In genomic region chr7:157136372-157136771, GRCh38 we compare ENCODE assay signal across 7 cellular contexts. TPM values are rescaled to one million over a fixed set of nuclear protein-coding genes. Genes with fewer than 3 reads are reported as not detected.
DNase-seq lines count a peak whose midpoint lies in the region; ATAC-seq, FAIRE-seq and TF ChIP-seq lines count a peak whose summit lies in the region.

No MANE protein-coding gene starts in this region.

- H3K4me2 ChIP-seq in K562 (ENCODE audit: insufficient read depth, low read length): peak overlapping the region; percentile 40
- H3K4me2 ChIP-seq in neural progenitor cell: no peak overlapping the region

- intact Hi-C loops in K562 (cut with micrococcal nuclease) (loop anchor here (5.0 to 10.0 kb wide), 2 partner anchors 164 to 232 kb away; no protein-coding TSS in a partner anchor), dorsolateral prefrontal cortex (cut with DNase I) (loop anchor here (5.0 to 10.0 kb wide), 3 partner anchors 184 to 1332 kb away; partner anchors contain the start of gene DNAJB6 (in 1 of the 2))

- peak; percentile 23 to 37; a peak in 2 of 4 replicates for TF ChIP-seq RAD21 in K562 (CRISPR knock-in tag; conservative IDR thresholded peaks at IDR 0.05 in 1 of 2, IDR thresholded peaks at IDR 0.05 in 1 of 2)

- H4K20me1 ChIP-seq in K562 (replicated peaks; ENCODE audit: control insufficient read depth, insufficient read depth, low read length) (peaks cover 18% of the 10 kb centered on the region), neural progenitor cell (ENCODE audit: low read depth) (peaks cover 22% of the 10 kb centered on the region)

- H3K9me3 Mint-ChIP-seq in neural progenitor cell: no peaks in the 10 kb centered on the region

- 22% methylated on average over 4 of the region's 4 CpGs for WGBS in K562 (ENCODE audit: insufficient coverage, low coverage, missing lambda C conversion rate)

- BruUV-seq in K562 (replicated peaks; lab: Mats Ljungman, UMichigan): no TSS peak

- H3K4me3 Mint-ChIP-seq in neural progenitor cell: peak overlapping the region; percentile 21

- H3K27me3 Mint-ChIP-seq in neural progenitor cell (ENCODE audit: insufficient read depth, low read depth): peaks cover 4% of the 10 kb centered on the region

- CTCF ChIA-PET in K562 (lab: Yijun Ruan, JAX; ENCODE audit: low intra/inter-chr PET ratio): no interaction called here

- POLR2A ChIA-PET in K562 (lab: Yijun Ruan, JAX): interaction anchor here (1.1 to 2.1 kb wide), 2 partner anchors 13 to 18 kb away, joined by 5 to 7 read pairs; no protein-coding TSS in a partner anchor

- TF ChIP-seq CTCF in K562 (IDR thresholded peaks at IDR 0.05 in 2 of 3, conservative IDR thresholded peaks at IDR 0.05 in 1 of 3; ENCODE audit: insufficient read depth in 2 of 3, low read depth in 1 of 3, low read length in 3 of 3) (peak; percentile 10 to 39 (median 14); a peak in 3 of 6 replicates), neural progenitor cell (IDR thresholded peaks at IDR 0.05) (peak; percentile 13), dorsolateral prefrontal cortex (IDR thresholded peaks at IDR 0.05 in 54 of 56, conservative IDR thresholded peaks at IDR 0.05 in 2 of 56; ENCODE audit: low read depth in 1 of 56, partially characterized antibody in 56 of 56) (no peak)

- FAIRE-seq in K562 (lab: Jason Lieb, UNC): peak; percentile 59

- H3K9me3 ChIP-seq in K562 (replicated peaks; ENCODE audit: control insufficient read depth, insufficient read depth, low read depth, low read length) (no peaks in the 10 kb centered on the region), neural progenitor cell (ENCODE audit: low read depth) (no peaks in the 10 kb centered on the region)

- H3K27ac ChIP-seq in K562 (ENCODE audit: extremely low read depth, low read depth, low read length): peak overlapping the region; percentile 52
- no peak overlapping the region for H3K27ac ChIP-seq in neural progenitor cell
- H3K27ac ChIP-seq in dorsolateral prefrontal cortex: no peak overlapping the region

- H2AFZ ChIP-seq in K562 (ENCODE audit: low read depth, low read length): peak overlapping the region; percentile 85
- no peak overlapping the region for H2AFZ ChIP-seq in neural progenitor cell (replicated peaks)

- H3K27me3 ChIP-seq in K562 (ENCODE audit: control insufficient read depth in 2 of 2, insufficient read depth in 2 of 2, low read length in 2 of 2) (no peaks in the 10 kb centered on the region; a peak in 1 of 5 replicates), neural progenitor cell (peaks cover 3% of the 10 kb centered on the region), dorsolateral prefrontal cortex (peaks cover 0 to 5% (median 0%) of the 10 kb centered on the region in 45 donors)

- TF ChIP-seq POLR2A in K562 (conservative IDR thresholded peaks at IDR 0.05): no peak

- DNase-seq in GM04503 (ENCODE audit: low read depth) (peak; percentile 42), NCI-H2029 treated with DMSO at 0.1 percent for 48 hours (lab: John Stamatoyannopoulos, UW) (peak; percentile 93), K562 (ENCODE audit: extremely low read depth in 1 of 4, low spot score in 3 of 4) (peak in 2 of 4 experiments; percentile 41 to 65), neural progenitor cell (ENCODE audit: low spot score) (no peak), dorsolateral prefrontal cortex (no peak)

- H3K4me1 ChIP-seq in K562 (replicated peaks in 1 of 2; ENCODE audit: control insufficient read depth in 2 of 2, insufficient read depth in 2 of 2, low read length in 2 of 2) (peaks cover 21 to 24% of the 10 kb centered on the region in 2 experiments), neural progenitor cell (peaks cover 14% of the 10 kb centered on the region)

- in situ Hi-C loops in K562 (cut with MboI): no loop called here

- no peak for TF ChIP-seq EP300 in K562 (IDR thresholded peaks at IDR 0.05; ENCODE audit: low read length)

- no peak overlapping the region for H3K4me3 ChIP-seq in K562
- H3K4me3 ChIP-seq in neural progenitor cell: no peak overlapping the region
- H3K4me3 ChIP-seq in dorsolateral prefrontal cortex: no peak overlapping the region

- H3K9ac ChIP-seq in K562 (ENCODE audit: insufficient read depth in 1 of 2, low read depth in 2 of 2, low read length in 2 of 2) (no peak overlapping the region), neural progenitor cell (no peak overlapping the region)

- H3K9me1 ChIP-seq in K562 (ENCODE audit: control insufficient read depth, insufficient read depth, low read length): peaks cover 5% of the 10 kb centered on the region

- H3K36me3 ChIP-seq in K562 (ENCODE audit: control insufficient read depth, insufficient read depth, low read length) (peaks cover 19% of the 10 kb centered on the region), neural progenitor cell (no peaks in the 10 kb centered on the region)

- peaks cover 10% of the 10 kb centered on the region for H3K36me3 Mint-ChIP-seq in neural progenitor cell

- peaks cover 21% of the 10 kb centered on the region for H3F3A ChIP-seq in neural progenitor cell (ENCODE audit: low read depth)

- no peak overlapping the region for H3K27ac Mint-ChIP-seq in neural progenitor cell

- peaks cover 18% of the 10 kb centered on the region for H3K4me1 Mint-ChIP-seq in neural progenitor cell

- ATAC-seq in K562 (no peak), HG03354 (IDR thresholded peaks at IDR 0.05; ENCODE audit: poor library complexity, severe bottlenecking, unreplicated experiment) (no peak), esophagus mucosa (no peak)

- H3K79me2 ChIP-seq in K562 (ENCODE audit: control insufficient read depth, insufficient read depth, low read length): peaks cover 24% of the 10 kb centered on the region
- H3K79me2 ChIP-seq in neural progenitor cell (ENCODE audit: low read depth): peaks cover 23% of the 10 kb centered on the region

TF ChIP-seq in K562, 482 proteins besides CTCF, POLR2A, EP300 and RAD21 (continues in another document):
- TF ChIP-seq ZNF133 (CRISPR knock-in tag; IDR thresholded peaks at IDR 0.05): no peak
- no peak for TF ChIP-seq ZNF263 (CRISPR knock-in tag; IDR thresholded peaks at IDR 0.05; ENCODE audit: borderline replicate concordance)
- TF ChIP-seq CTBP1 (IDR thresholded peaks at IDR 0.05; ENCODE audit: borderline replicate concordance): peak; percentile 26; the same call in 1 of the 2 replicates
- TF ChIP-seq CBX3 (IDR thresholded peaks at IDR 0.05; ENCODE audit: borderline replicate concordance in 1 of 2, low read length in 2 of 2): peak in 1 of 2 experiments; percentile 32; a peak in 1 of 3 replicates
- no peak for TF ChIP-seq AFF1 (IDR thresholded peaks at IDR 0.05; ENCODE audit: low read depth in 1 of 2, partially characterized antibody in 2 of 2)
- TF ChIP-seq ATF1 (CRISPR knock-in tag; IDR thresholded peaks at IDR 0.05): no peak
- TF ChIP-seq ATF1 (tag; IDR thresholded peaks at IDR 0.05): no peak
- TF ChIP-seq ATF7 (IDR thresholded peaks at IDR 0.05): no peak
- TF ChIP-seq ZNF583 (CRISPR knock-in tag; IDR thresholded peaks at IDR 0.05): no peak
- TF ChIP-seq DPF2 (IDR thresholded peaks at IDR 0.05): peak; percentile 68
- no peak for TF ChIP-seq HDAC1 (IDR thresholded peaks at IDR 0.05)
- peak; percentile 90 for TF ChIP-seq MAFG (tag; conservative IDR thresholded peaks at IDR 0.05)

RNA-seq across cellular contexts. Expression of gene UBE3C, which starts 2.4 kb away (rescaled TPM):
- 288 and 606 TPM in 2 replicates for total RNA-seq in K562 (2011; cell fraction: chromatin; rRNA removed; ENCODE audit: low replicate concordance)
- total RNA-seq in K562 (2011; cell fraction: nucleolus; rRNA removed): 128 and 147 TPM in 2 replicates
- 296 and 333 TPM in 2 replicates for total RNA-seq in K562 (2011; cell fraction: nucleoplasm; rRNA removed)
- total RNA-seq in K562 (2014; rRNA removed) (75.4 and 80.9 TPM in 2 replicates), K562 (2014; rRNA removed; fragmentation: Illumina TruSeq; extraction: Trizol) (91.7 and 99.0 TPM in 2 replicates), K562 (2015; rRNA removed; fragmentation: Illumina TruSeq; extraction: Trizol) (75.4 and 84.7 TPM in 2 replicates), K562 (2021) (76.0 and 76.4 TPM in 2 replicates), neural progenitor cell (ENCODE audit: low replicate concordance) (59.3 and 65.9 TPM in 2 replicates), dorsolateral prefrontal cortex (10 to 100 TPM; 46.9 to 76.5 (median 59.8) TPM), esophagus mucosa (44.5 TPM)
- polyA plus RNA-seq in K562 (2011; rRNA removed) (45.4 and 81.4 TPM in 2 replicates), K562 (2014; fragmentation: Illumina TruSeq; extraction: Trizol) (59.8 and 66.9 TPM in 2 replicates), K562 (2014; fragmentation: Nextera tagmentation; extraction: Ambion mirVana) (10 to 100 TPM in 1 of 2 experiments, 1 to 10 TPM in 1; 9.6 to 15.3 TPM), K562 (2014; rRNA removed) (58.0 and 61.9 TPM in 2 replicates)
- 39.7 and 40.3 TPM in 2 replicates for polyA plus RNA-seq in K562 (2011; cell fraction: cytosol; rRNA removed)
- 38.6 and 55.2 TPM in 2 replicates for polyA plus RNA-seq in K562 (2011; cell fraction: nucleus; rRNA removed)
- 38.5 and 40.4 TPM in 2 replicates for polyA plus RNA-seq in K562 (2012)
- polyA minus RNA-seq in K562 (2011; rRNA and poly(A)+ RNA removed): 123 and 152 TPM in 2 replicates
- polyA minus RNA-seq in K562 (2011; cell fraction: cytosol; rRNA and poly(A)+ RNA removed): 44.5 and 80.8 TPM in 2 replicates
- 96.0 and 102 TPM in 2 replicates for polyA minus RNA-seq in K562 (2011; cell fraction: nucleus; rRNA and poly(A)+ RNA removed)

Comparison
In these comparisons a context has a peak if more than half of its experiments do, and no peak if none do; other contexts are left out.
1. DNase-seq: peak in GM04503 (single experiment) and NCI-H2029 treated with DMSO at 0.1 percent for 48 hours (single experiment); none in neural progenitor cell (single experiment) and dorsolateral prefrontal cortex (0 of 10).
2. CTCF ChIP-seq: peak in K562 (3 of 3) and neural progenitor cell (single experiment); none in dorsolateral prefrontal cortex (0 of 56).